In the genomic region with DNA sequence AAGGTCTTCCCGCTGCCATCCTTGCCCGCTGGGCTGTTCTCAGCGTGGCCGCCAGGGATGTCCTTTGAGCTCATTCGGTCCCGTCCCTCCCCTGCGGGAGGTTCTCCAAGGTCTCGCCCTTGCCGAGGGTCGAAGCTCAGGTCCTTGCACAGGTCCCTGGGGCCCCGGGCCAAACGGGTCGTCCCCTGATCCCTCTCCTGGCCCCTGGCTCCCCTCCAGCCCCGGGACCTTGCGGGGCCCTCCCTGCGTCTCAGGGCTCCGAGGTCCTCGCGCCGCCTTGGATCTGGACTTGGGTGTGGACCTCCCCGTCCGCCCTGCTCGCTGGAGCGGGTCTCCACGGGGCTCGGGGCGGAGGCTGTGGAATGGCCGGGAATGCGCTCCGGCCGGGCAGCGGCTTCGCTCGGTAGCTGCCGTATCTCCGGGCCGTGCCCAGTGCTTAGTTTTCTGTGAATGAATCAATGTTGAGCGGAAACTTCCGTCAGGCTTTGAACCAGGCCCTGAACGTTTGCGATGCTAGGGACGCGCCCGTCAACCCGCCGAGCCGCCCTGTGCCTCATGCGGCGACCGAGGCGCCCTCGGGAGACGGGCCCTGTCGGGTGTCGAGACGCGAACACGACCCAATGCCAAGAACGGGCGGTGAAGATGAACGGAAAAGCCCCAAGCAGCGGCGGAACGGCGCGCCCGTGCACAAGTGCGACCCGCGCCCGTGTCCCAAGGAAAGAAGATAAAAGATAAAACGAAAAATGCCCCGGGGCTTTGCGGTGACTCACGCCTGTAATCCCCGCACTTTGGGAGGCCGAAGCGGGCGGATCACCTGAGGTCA, we compare ENCODE assay signal across 1 cellular context.
TF ChIP-seq lines count a peak whose summit lies in the region.

No MANE protein-coding gene starts in this region.

TF ChIP-seq in GM12878, 131 proteins besides CTCF, POLR2A, EP300 and RAD21 (continued from another document and continues in another):
- TF ChIP-seq USF1 (IDR thresholded peaks at IDR 0.05; ENCODE audit: borderline replicate concordance, extremely low read length, insufficient read depth, low read depth, low read length), result no peak
- TF ChIP-seq MYC (IDR thresholded peaks at IDR 0.05; ENCODE audit: insufficient read depth, insufficient read length, insufficient replicate concordance, low read length, severe bottlenecking), result no peak
- TF ChIP-seq ZNF217 (IDR thresholded peaks at IDR 0.05), result peak; percentile 93; the same call in 1 of the 2 replicates
- TF ChIP-seq EED (IDR thresholded peaks at IDR 0.05; ENCODE audit: low read depth), result peak; percentile 30; the same call in 1 of the 2 replicates
- TF ChIP-seq GABPA (IDR thresholded peaks at IDR 0.05; ENCODE audit: low read depth), result no peak
- no peak for TF ChIP-seq MYB (IDR thresholded peaks at IDR 0.05; ENCODE audit: borderline replicate concordance, low read depth, low read length)
- TF ChIP-seq IKZF2 (IDR thresholded peaks at IDR 0.05), result peak in 1 of 2 experiments; percentile 15; a peak in 1 of 4 replicates
- peak; percentile 49 for TF ChIP-seq NR2F1 (conservative IDR thresholded peaks at IDR 0.05)
- TF ChIP-seq CREM (IDR thresholded peaks at IDR 0.05; ENCODE audit: low read depth), result no peak
- peak; percentile 96 for TF ChIP-seq ZBTB33 (IDR thresholded peaks at IDR 0.05)
- TF ChIP-seq, protein P1, sequence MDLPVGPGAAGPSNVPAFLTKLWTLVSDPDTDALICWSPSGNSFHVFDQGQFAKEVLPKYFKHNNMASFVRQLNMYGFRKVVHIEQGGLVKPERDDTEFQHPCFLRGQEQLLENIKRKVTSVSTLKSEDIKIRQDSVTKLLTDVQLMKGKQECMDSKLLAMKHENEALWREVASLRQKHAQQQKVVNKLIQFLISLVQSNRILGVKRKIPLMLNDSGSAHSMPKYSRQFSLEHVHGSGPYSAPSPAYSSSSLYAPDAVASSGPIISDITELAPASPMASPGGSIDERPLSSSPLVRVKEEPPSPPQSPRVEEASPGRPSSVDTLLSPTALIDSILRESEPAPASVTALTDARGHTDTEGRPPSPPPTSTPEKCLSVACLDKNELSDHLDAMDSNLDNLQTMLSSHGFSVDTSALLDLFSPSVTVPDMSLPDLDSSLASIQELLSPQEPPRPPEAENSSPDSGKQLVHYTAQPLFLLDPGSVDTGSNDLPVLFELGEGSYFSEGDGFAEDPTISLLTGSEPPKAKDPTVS (IDR thresholded peaks at IDR 0.05; ENCODE audit: low read depth, low read length), result no peak
- no peak for TF ChIP-seq CUX1 (IDR thresholded peaks at IDR 0.05; ENCODE audit: insufficient replicate concordance, low read depth, low read length)
- no peak for TF ChIP-seq ESRRA (IDR thresholded peaks at IDR 0.05; ENCODE audit: low read length)
- TF ChIP-seq GATAD2B (conservative IDR thresholded peaks at IDR 0.05; ENCODE audit: low read depth), result peak; percentile 55; the same call in 1 of the 2 replicates
- TF ChIP-seq ZBED1 (IDR thresholded peaks at IDR 0.05; ENCODE audit: borderline replicate concordance), result peak; percentile 43; the same call in 1 of the 2 replicates
- no peak for TF ChIP-seq SP1 (IDR thresholded peaks at IDR 0.05; ENCODE audit: low read depth, low read length)
- TF ChIP-seq SMAD5 (IDR thresholded peaks at IDR 0.05; ENCODE audit: low read depth), result no peak
- TF ChIP-seq, protein P2, sequence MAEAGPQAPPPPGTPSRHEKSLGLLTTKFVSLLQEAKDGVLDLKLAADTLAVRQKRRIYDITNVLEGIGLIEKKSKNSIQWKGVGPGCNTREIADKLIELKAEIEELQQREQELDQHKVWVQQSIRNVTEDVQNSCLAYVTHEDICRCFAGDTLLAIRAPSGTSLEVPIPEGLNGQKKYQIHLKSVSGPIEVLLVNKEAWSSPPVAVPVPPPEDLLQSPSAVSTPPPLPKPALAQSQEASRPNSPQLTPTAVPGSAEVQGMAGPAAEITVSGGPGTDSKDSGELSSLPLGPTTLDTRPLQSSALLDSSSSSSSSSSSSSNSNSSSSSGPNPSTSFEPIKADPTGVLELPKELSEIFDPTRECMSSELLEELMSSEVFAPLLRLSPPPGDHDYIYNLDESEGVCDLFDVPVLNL (IDR thresholded peaks at IDR 0.05; ENCODE audit: low read depth, low read length), result no peak
- no peak for TF ChIP-seq DPF2 (IDR thresholded peaks at IDR 0.05)
- TF ChIP-seq ZNF622 (IDR thresholded peaks at IDR 0.05), result no peak
- no peak for TF ChIP-seq FOXM1 (IDR thresholded peaks at IDR 0.05; ENCODE audit: low read depth, low read length)
- no peak for TF ChIP-seq CHD1 (IDR thresholded peaks at IDR 0.05; ENCODE audit: low read depth, low read length)
- TF ChIP-seq, protein P3, sequence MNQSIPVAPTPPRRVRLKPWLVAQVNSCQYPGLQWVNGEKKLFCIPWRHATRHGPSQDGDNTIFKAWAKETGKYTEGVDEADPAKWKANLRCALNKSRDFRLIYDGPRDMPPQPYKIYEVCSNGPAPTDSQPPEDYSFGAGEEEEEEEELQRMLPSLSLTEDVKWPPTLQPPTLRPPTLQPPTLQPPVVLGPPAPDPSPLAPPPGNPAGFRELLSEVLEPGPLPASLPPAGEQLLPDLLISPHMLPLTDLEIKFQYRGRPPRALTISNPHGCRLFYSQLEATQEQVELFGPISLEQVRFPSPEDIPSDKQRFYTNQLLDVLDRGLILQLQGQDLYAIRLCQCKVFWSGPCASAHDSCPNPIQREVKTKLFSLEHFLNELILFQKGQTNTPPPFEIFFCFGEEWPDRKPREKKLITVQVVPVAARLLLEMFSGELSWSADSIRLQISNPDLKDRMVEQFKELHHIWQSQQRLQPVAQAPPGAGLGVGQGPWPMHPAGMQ (IDR thresholded peaks at IDR 0.05; ENCODE audit: borderline replicate concordance), result peak; percentile 77
- no peak for TF ChIP-seq BRCA1 (IDR thresholded peaks at IDR 0.05; ENCODE audit: low read depth, low read length)
- TF ChIP-seq SMAD1 (IDR thresholded peaks at IDR 0.05; ENCODE audit: low read depth, partially characterized antibody), result no peak
- 0 out of 2 replicates have a peak, but pooled peaks have one; percentile 30 for TF ChIP-seq HDGF (IDR thresholded peaks at IDR 0.05)
- TF ChIP-seq IKZF1 (conservative IDR thresholded peaks at IDR 0.05), result peak; percentile 51; the same call in 1 of the 2 replicates
- TF ChIP-seq BCL3 (IDR thresholded peaks at IDR 0.05; ENCODE audit: borderline replicate concordance, insufficient read depth, low read depth, low read length, poor library complexity, severe bottlenecking), result no peak
- peak; percentile 48; the same call in 1 of the 2 replicates for TF ChIP-seq BACH1 (IDR thresholded peaks at IDR 0.05; ENCODE audit: borderline replicate concordance)
- no peak for TF ChIP-seq ATF7 (IDR thresholded peaks at IDR 0.05; ENCODE audit: low read depth)
- no peak for TF ChIP-seq TAF1 (IDR thresholded peaks at IDR 0.05; ENCODE audit: borderline replicate concordance, low read depth, low read length)
- peak; percentile 88 for TF ChIP-seq ZNF687 (IDR thresholded peaks at IDR 0.05)
- TF ChIP-seq IRF4 (IDR thresholded peaks at IDR 0.05; ENCODE audit: low read depth, low read length), result no peak
- peak; percentile 60 for TF ChIP-seq NKRF (conservative IDR thresholded peaks at IDR 0.05)
- TF ChIP-seq TARDBP (IDR thresholded peaks at IDR 0.05; ENCODE audit: borderline replicate concordance), result no peak
- TF ChIP-seq SUZ12 (IDR thresholded peaks at IDR 0.05; ENCODE audit: unreplicated experiment), result no peak
